ENCODE assay signal across 8 cellular contexts in the genomic region with DNA sequence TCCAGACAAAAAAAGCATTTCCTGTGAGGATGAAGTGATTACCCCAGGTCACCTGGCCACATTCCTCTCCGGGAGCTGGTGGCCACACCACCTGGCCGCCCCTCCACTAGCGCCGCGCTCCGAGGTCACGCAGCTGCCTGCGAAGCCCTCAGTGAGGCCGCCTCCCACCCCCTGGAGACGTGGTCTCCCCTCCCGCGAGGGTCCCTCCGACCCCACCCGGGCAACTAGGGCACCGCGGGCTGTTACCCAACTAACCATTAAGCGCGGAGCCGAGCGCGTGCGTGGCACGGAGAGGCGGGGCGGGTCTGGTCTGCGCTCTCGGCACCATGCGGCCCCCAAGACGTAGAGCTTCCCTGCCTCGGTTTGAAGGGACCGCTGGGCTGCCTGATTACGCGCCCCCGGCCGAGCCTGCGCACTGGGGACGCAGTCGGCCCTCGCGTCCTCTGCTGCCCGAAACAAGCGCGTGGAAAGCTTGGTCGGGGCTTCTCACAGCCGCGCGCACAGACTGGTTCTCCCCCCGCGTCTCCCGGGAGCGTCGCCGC.
DNase-seq lines count a peak whose midpoint lies in the region; ATAC-seq and TF ChIP-seq lines count a peak whose summit lies in the region.

No MANE protein-coding gene starts in this region.

- peak overlapping the region; percentile 60 for H3K4me3 Mint-ChIP-seq in activated CD4-positive, alpha-beta T cell treated with anti-CD3 and anti-CD28 coated beads, Interleukin-2, amount 10 ng/mL, durations not matched to agents 24 days and 14 days
- H3K4me3 Mint-ChIP-seq in activated CD4-positive, alpha-beta T cell treated with anti-CD3 and anti-CD28 coated beads, Interleukin-2, amount 10 ng/mL, durations not matched to agents 7 days and 5 days = no peak overlapping the region
- H3K4me3 Mint-ChIP-seq in activated B cell treated with CpG ODN at 0.5 μM for 24 hours = peak overlapping the region; percentile 28

- no peaks in the 10 kb centered on the region for H3K4me1 Mint-ChIP-seq in activated CD4-positive, alpha-beta T cell treated with anti-CD3 and anti-CD28 coated beads, Interleukin-2, amount 10 ng/mL, durations not matched to agents 24 days and 14 days
- peaks cover 4% of the 10 kb centered on the region for H3K4me1 Mint-ChIP-seq in activated CD4-positive, alpha-beta T cell treated with anti-CD3 and anti-CD28 coated beads, Interleukin-2, amount 10 ng/mL, durations not matched to agents 7 days and 5 days
- H3K4me1 Mint-ChIP-seq in activated B cell treated with CpG ODN at 0.5 μM for 24 hours = peaks cover 2% of the 10 kb centered on the region

- peaks cover 51% of the 10 kb centered on the region for H3K27me3 Mint-ChIP-seq in activated CD4-positive, alpha-beta T cell treated with anti-CD3 and anti-CD28 coated beads, Interleukin-2, amount 10 ng/mL, durations not matched to agents 24 days and 14 days
- H3K27me3 Mint-ChIP-seq in activated CD4-positive, alpha-beta T cell treated with anti-CD3 and anti-CD28 coated beads, Interleukin-2, amount 10 ng/mL, durations not matched to agents 7 days and 5 days = peaks cover 54% of the 10 kb centered on the region
- peaks cover 28% of the 10 kb centered on the region for H3K27me3 Mint-ChIP-seq in activated B cell treated with CpG ODN at 0.5 μM for 24 hours

- peak; percentile 60 for DNase-seq in activated CD4-positive, alpha-beta T cell treated with anti-CD3 and anti-CD28 coated beads, Interleukin-2, amount 10 ng/mL, durations not matched to agents 24 days and 14 days
- DNase-seq in activated CD4-positive, alpha-beta T cell treated with anti-CD3 and anti-CD28 coated beads, Interleukin-2, amount 10 ng/mL, durations not matched to agents 7 days and 5 days = no peak
- DNase-seq in activated B cell treated with CpG ODN at 0.5 μM for 24 hours (no peak), foreskin fibroblast (peak; percentile 23 to 64), occipital lobe (lab: John Stamatoyannopoulos, UW) (peak; percentile 20), NCI-H2196 (lab: John Stamatoyannopoulos, UW; ENCODE audit: unreplicated experiment) (no peak)

- TF ChIP-seq CTCF in activated B cell treated with CpG ODN at 0.5 μM for 24 hours (IDR thresholded peaks at IDR 0.05) = no peak
- TF ChIP-seq CTCF in foreskin fibroblast (IDR thresholded peaks at IDR 0.05; ENCODE audit: low read depth, low read length) = no peak

- no peak overlapping the region for H3K27ac Mint-ChIP-seq in activated CD4-positive, alpha-beta T cell treated with anti-CD3 and anti-CD28 coated beads, Interleukin-2, amount 10 ng/mL, durations not matched to agents 24 days and 14 days
- H3K27ac Mint-ChIP-seq in activated CD4-positive, alpha-beta T cell treated with anti-CD3 and anti-CD28 coated beads, Interleukin-2, amount 10 ng/mL, durations not matched to agents 7 days and 5 days = no peak overlapping the region
- H3K27ac Mint-ChIP-seq in activated B cell treated with CpG ODN at 0.5 μM for 24 hours = no peak overlapping the region

- ATAC-seq in activated B cell treated with CpG ODN at 0.5 μM for 24 hours (ENCODE audit: low read depth) (no peak), HG02970 (IDR thresholded peaks at IDR 0.05; ENCODE audit: low FRiP score, unreplicated experiment) (no peak), GM21515 (IDR thresholded peaks at IDR 0.05; ENCODE audit: unreplicated experiment) (no peak)

- CTCF ChIA-PET in activated CD4-positive, alpha-beta T cell treated with anti-CD3 and anti-CD28 coated beads, Interleukin-2, amount 10 ng/mL, durations not matched to agents 7 days and 5 days (lab: Charles Lee) = interaction anchor here (1.5 kb wide), 1 partner anchor 223 kb away, joined by 3 read pairs; the partner anchor contains the start of gene LRIG2
- CTCF ChIA-PET in activated B cell treated with CpG ODN at 0.5 μM for 24 hours (lab: Charles Lee) = no interaction called here

- peak overlapping the region; percentile 50 to 53 for H3K4me3 ChIP-seq in foreskin fibroblast (ENCODE audit: low read depth in 1 of 2, low read length in 2 of 2)

- POLR2A ChIA-PET in activated CD4-positive, alpha-beta T cell treated with anti-CD3 and anti-CD28 coated beads, Interleukin-2, amount 10 ng/mL, durations not matched to agents 7 days and 5 days (lab: Charles Lee) = no interaction called here
- POLR2A ChIA-PET in activated B cell treated with CpG ODN at 0.5 μM for 24 hours (lab: Charles Lee) = no interaction called here

- intact Hi-C loops in activated CD4-positive, alpha-beta T cell treated with anti-CD3 and anti-CD28 coated beads, Interleukin-2, amount 10 ng/mL, durations not matched to agents 24 days and 14 days (cut with micrococcal nuclease) = no loop called here
- intact Hi-C loops in activated B cell treated with CpG ODN at 0.5 μM for 24 hours (cut with micrococcal nuclease) = no loop called here

- no peaks in the 10 kb centered on the region for H3K9me3 Mint-ChIP-seq in activated CD4-positive, alpha-beta T cell treated with anti-CD3 and anti-CD28 coated beads, Interleukin-2, amount 10 ng/mL, durations not matched to agents 24 days and 14 days
- peaks cover 3% of the 10 kb centered on the region for H3K9me3 Mint-ChIP-seq in activated CD4-positive, alpha-beta T cell treated with anti-CD3 and anti-CD28 coated beads, Interleukin-2, amount 10 ng/mL, durations not matched to agents 7 days and 5 days
- H3K9me3 Mint-ChIP-seq in activated B cell treated with CpG ODN at 0.5 μM for 24 hours = no peaks in the 10 kb centered on the region

- H3K36me3 Mint-ChIP-seq in activated CD4-positive, alpha-beta T cell treated with anti-CD3 and anti-CD28 coated beads, Interleukin-2, amount 10 ng/mL, durations not matched to agents 24 days and 14 days (ENCODE audit: low read depth) = no peaks in the 10 kb centered on the region
- H3K36me3 Mint-ChIP-seq in activated CD4-positive, alpha-beta T cell treated with anti-CD3 and anti-CD28 coated beads, Interleukin-2, amount 10 ng/mL, durations not matched to agents 7 days and 5 days (ENCODE audit: low read depth) = no peaks in the 10 kb centered on the region
- H3K36me3 Mint-ChIP-seq in activated B cell treated with CpG ODN at 0.5 μM for 24 hours (ENCODE audit: low read depth) = no peaks in the 10 kb centered on the region

Comparison
In these comparisons a context has a peak if more than half of its experiments do, and no peak if none do; other contexts are left out.
1. DNase-seq: peak in activated CD4-positive, alpha-beta T cell treated with anti-CD3 and anti-CD28 coated beads, Interleukin-2, amount 10 ng/mL, durations not matched to agents 24 days and 14 days (single experiment), foreskin fibroblast (2 of 2) and occipital lobe (single experiment); none in activated CD4-positive, alpha-beta T cell treated with anti-CD3 and anti-CD28 coated beads, Interleukin-2, amount 10 ng/mL, durations not matched to agents 7 days and 5 days (single experiment), activated B cell treated with CpG ODN at 0.5 μM for 24 hours (single experiment) and NCI-H2196 (single experiment).